In the genomic region with DNA sequence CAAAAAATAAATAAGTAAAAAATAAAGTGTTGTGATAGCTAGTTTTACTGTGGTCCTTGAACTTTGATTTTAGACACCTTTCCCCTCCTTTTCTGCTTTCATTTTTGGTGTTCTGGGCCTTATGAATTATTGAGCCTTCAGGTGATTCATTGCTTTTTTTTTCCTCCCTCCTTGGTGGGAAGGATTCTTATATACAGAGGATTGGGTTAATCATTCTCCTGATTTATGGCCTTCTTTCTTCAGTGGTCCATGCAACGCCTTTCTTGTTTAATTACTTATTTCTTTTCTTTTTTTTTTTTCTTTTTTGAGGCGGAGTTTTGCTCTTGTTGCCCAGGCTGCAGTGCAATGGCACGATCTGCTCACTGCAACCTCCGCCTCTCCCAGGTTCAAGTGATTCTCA, we compare ENCODE assay signal across 18 cellular contexts. TPM values are rescaled to one million over a fixed set of nuclear protein-coding genes. Genes with fewer than 3 reads are reported as not detected.
DNase-seq lines count a peak whose midpoint lies in the region; ATAC-seq and TF ChIP-seq lines count a peak whose summit lies in the region.
"Had no signal": no experiment of that assay in that cellular context is flagged by ENCODE, and none has a peak within 500 bp of the region (broad histone marks: within the 10 kb centered on the region; RNA-seq: fewer than 3 reads in every experiment).

No MANE protein-coding gene starts in this region.

- H3K36me3 ChIP-seq in Karpas-422 (ENCODE audit: insufficient read depth, low read length), result no peaks in the 10 kb centered on the region
- H3K36me3 ChIP-seq in mucosa of descending colon (ENCODE audit: low read depth), result no peaks in the 10 kb centered on the region
- H3K36me3 ChIP-seq: SJSA1 had no signal

- no peak overlapping the region for H3K4me2 ChIP-seq in Karpas-422 (ENCODE audit: low read depth, low read length, poor library complexity, severe bottlenecking)

- no peaks in the 10 kb centered on the region for H3K27me3 ChIP-seq in Karpas-422 (ENCODE audit: low read length)
- H3K27me3 ChIP-seq: SJSA1 had no signal

- no peaks in the 10 kb centered on the region for H4K20me1 ChIP-seq in Karpas-422 (ENCODE audit: insufficient read depth, low read depth, low read length)

- H3K4me1 ChIP-seq in Karpas-422 (ENCODE audit: low read length), result peaks cover 60% of the 10 kb centered on the region
- peaks cover 21% of the 10 kb centered on the region for H3K4me1 ChIP-seq in mucosa of descending colon (ENCODE audit: low read depth)

- no peak overlapping the region for H2AFZ ChIP-seq in Karpas-422 (ENCODE audit: low read length)

- DNase-seq in ACHN (peak; percentile 62), Karpas-422 (no peak), epithelial cell of proximal tubule (ENCODE audit: low read depth) (peak; percentile 39), mucosa of descending colon (no peak), EL (no peak), NCI-H1694 treated with DMSO at 0.1 percent for 48 hours (lab: John Stamatoyannopoulos, UW) (no peak)
- DNase-seq: C1 segment of cervical spinal cord; DMS153; H9; Kasumi-1; NCI-H1930; NCI-H69; NK-92 treated with Interleukin-12 subunit alpha and Interleukin-12 subunit beta, amount 100 ng/mL, for 24 hours; PC-3 had no signal

- no peaks in the 10 kb centered on the region for H3K9me2 ChIP-seq in Karpas-422 (replicated peaks; ENCODE audit: insufficient read depth, low read length)

- in situ Hi-C loops in ACHN (cut with HindIII; ENCODE audit: low pct_ligation_motif_present, low pct_unique_long_range_greater_than_20kb, low sequenced_read_pairs), result no loop called here

- no peaks in the 10 kb centered on the region for H3K79me2 ChIP-seq in Karpas-422 (ENCODE audit: low read length)

- H3K9ac ChIP-seq in Karpas-422 (ENCODE audit: low read length), result no peak overlapping the region

- peak; percentile 59 for ATAC-seq in mucosa of descending colon
- ATAC-seq in GM18498 (IDR thresholded peaks at IDR 0.05; ENCODE audit: unreplicated experiment), result no peak
- ATAC-seq in GM21367 (IDR thresholded peaks at IDR 0.05; ENCODE audit: unreplicated experiment), result no peak
- ATAC-seq: PC-3 had no signal

- H3K9me3 ChIP-seq in Karpas-422 (ENCODE audit: low read length) (no peaks in the 10 kb centered on the region), mucosa of descending colon (no peaks in the 10 kb centered on the region)
- H3K9me3 ChIP-seq: SJSA1 had no signal

- no peak for TF ChIP-seq CTCF in epithelial cell of proximal tubule (conservative IDR thresholded peaks at IDR 0.05; ENCODE audit: low read depth, low read length)
- TF ChIP-seq CTCF in mucosa of descending colon (IDR thresholded peaks at IDR 0.05), result no peak

- H3K27ac ChIP-seq in Karpas-422 (ENCODE audit: low read length), result peak overlapping the region; percentile 92
- H3K27ac ChIP-seq: SJSA1 had no signal

- intact Hi-C loops in mucosa of descending colon (cut with DNase I, micrococcal nuclease), result no loop called here

- H3K4me3 ChIP-seq in Karpas-422 (ENCODE audit: low read length) (no peak overlapping the region), epithelial cell of proximal tubule (ENCODE audit: low read depth, low read length) (no peak overlapping the region), mucosa of descending colon (no peak overlapping the region)
- H3K4me3 ChIP-seq: SJSA1 had no signal

RNA-seq across cellular contexts. Expression of gene MYL4, which starts 8.0 kb away (rescaled TPM):
- total RNA-seq in Karpas-422 (2014; rRNA removed; shearing (Covaris generic); ENCODE audit: low replicate concordance), result 3.7 and 6.0 TPM in 2 replicates
- total RNA-seq in epithelial cell of proximal tubule, result not detected in 2 replicates
- total RNA-seq in mucosa of descending colon, result 1 to 10 TPM in 1 of 3 donors, under 1 TPM in 1, not detected in 1; 0.49 to 1.4 TPM
- total RNA-seq: HT-29 had no signal

RNA-seq across cellular contexts. Expression of gene CDC27, which starts 12.1 kb away (rescaled TPM):
- total RNA-seq in Karpas-422 (2014; rRNA removed; shearing (Covaris generic); ENCODE audit: low replicate concordance), result 81.7 and 146 TPM in 2 replicates
- total RNA-seq in epithelial cell of proximal tubule (28.1 and 73.9 TPM in 2 replicates), mucosa of descending colon (10 to 100 TPM; 52.0 to 67.5 (median 54.8) TPM)

RNA-seq across cellular contexts. Expression of gene ITGB3, which starts 52.5 kb away (rescaled TPM):
- total RNA-seq in Karpas-422 (2014; rRNA removed; shearing (Covaris generic); ENCODE audit: low replicate concordance), result 16.4 and 19.6 TPM in 2 replicates
- total RNA-seq in epithelial cell of proximal tubule (65.9 and 181 TPM in 2 replicates), mucosa of descending colon (10 to 100 TPM in 1 of 3 donors, 1 to 10 TPM in 2; 3.9 to 58.4 (median 6.8) TPM)
- total RNA-seq: H9, HT-29 had no signal

Comparison
In these comparisons a context has a peak if more than half of its experiments do, and no peak if none do; other contexts are left out.
1. DNase-seq: peak in ACHN (single experiment) and epithelial cell of proximal tubule (single experiment); none in Karpas-422 (single experiment), mucosa of descending colon (0 of 3), EL (single experiment) and NCI-H1694 treated with DMSO at 0.1 percent for 48 hours (single experiment).